Comparison of ENCODE assay signal across 8 cellular contexts in genomic region chr14:103121846-103122577, GRCh38. TPM values are rescaled to one million over a fixed set of nuclear protein-coding genes. Genes with fewer than 3 reads are reported as not detected.
DNase-seq lines count a peak whose midpoint lies in the region; ATAC-seq and TF ChIP-seq lines count a peak whose summit lies in the region.

No MANE protein-coding gene starts in this region.

- intact Hi-C loops in body of pancreas (cut with DNase I), result no loop called here
- intact Hi-C loops in left colon (cut with DNase I, micrococcal nuclease), result no loop called here

- TF ChIP-seq POLR2A in body of pancreas (IDR thresholded peaks at IDR 0.05) (peak in 2 of 3 donors; percentile 23 to 34), suprapubic skin (IDR thresholded peaks at IDR 0.05) (no peak)

- no peaks in the 10 kb centered on the region for H3K9me3 ChIP-seq in body of pancreas
- H3K9me3 ChIP-seq in suprapubic skin, result no peaks in the 10 kb centered on the region

- H3K4me3 ChIP-seq in body of pancreas (no peak overlapping the region), suprapubic skin (peak overlapping the region; percentile 76)

- TF ChIP-seq EP300 in suprapubic skin (IDR thresholded peaks at IDR 0.05), result no peak

- 14 to 36% methylated on average over 13 to 23 of the region's 23 CpGs for WGBS in body of pancreas, 2 donors
- 6% methylated on average over 21 of the region's 23 CpGs for WGBS in suprapubic skin

- TF ChIP-seq CTCF in body of pancreas (IDR thresholded peaks at IDR 0.05), result no peak
- no peak for TF ChIP-seq CTCF in suprapubic skin (IDR thresholded peaks at IDR 0.05)

- DNase-seq in HCEC 1CT, result peak; percentile 60
- peak; percentile 93 for DNase-seq in NCI-H345 treated with DMSO at 0.1 percent for 48 hours (lab: John Stamatoyannopoulos, UW; ENCODE audit: unreplicated experiment)
- peak; percentile 86 to 94 (median 93) for DNase-seq in body of pancreas
- peak; percentile 80 to 83 for DNase-seq in left colon
- DNase-seq in suprapubic skin (ENCODE audit: low spot score in 2 of 2), result peak; percentile 93 to 95
- DNase-seq in T-helper 9 cell, result no peak

- H3K27me3 ChIP-seq in body of pancreas (no peaks in the 10 kb centered on the region), suprapubic skin (peaks cover 10% of the 10 kb centered on the region)

- peak overlapping the region; percentile 71 to 93 (median 84) for H3K27ac ChIP-seq in body of pancreas
- H3K27ac ChIP-seq in suprapubic skin, result peak overlapping the region; percentile 95

- H3K4me1 ChIP-seq in body of pancreas (peaks cover 65% of the 10 kb centered on the region), suprapubic skin (peaks cover 86% of the 10 kb centered on the region)

- peak; percentile 68 for ATAC-seq in body of pancreas
- peak; percentile 46 for ATAC-seq in left colon
- ATAC-seq in GM18858 (IDR thresholded peaks at IDR 0.05; ENCODE audit: unreplicated experiment), result no peak
- ATAC-seq in GM18909 (IDR thresholded peaks at IDR 0.05; ENCODE audit: poor library complexity, unreplicated experiment), result no peak

- no peaks in the 10 kb centered on the region for H3K36me3 ChIP-seq in body of pancreas (replicated peaks in 1 of 2; ENCODE audit: insufficient read depth in 1 of 2, low read depth in 2 of 2)
- H3K36me3 ChIP-seq in suprapubic skin, result no peaks in the 10 kb centered on the region

RNA-seq across cellular contexts. Expression of gene TNFAIP2, which starts 1.2 kb away (rescaled TPM):
- 10 to 100 TPM; 22.1 to 75.5 TPM for total RNA-seq in body of pancreas
- total RNA-seq in left colon, result 10 to 100 TPM; 14.9 to 40.8 TPM
- 10 to 100 TPM; 11.9 to 23.3 (median 16.4) TPM for total RNA-seq in suprapubic skin

RNA-seq across cellular contexts. Expression of gene EXOC3L4, which starts 27.5 kb away (rescaled TPM):
- 1 to 10 TPM in 1 of 2 donors, under 1 TPM in 1; 0.66 to 1.8 TPM for total RNA-seq in body of pancreas
- total RNA-seq in left colon, result 10 to 100 TPM; 13.5 to 27.4 TPM
- total RNA-seq in suprapubic skin, result 1 to 10 TPM in 1 of 4 donors, not detected in 3; 1.5 TPM

RNA-seq across cellular contexts. Expression of gene LBHD2, which starts 38.0 kb away (rescaled TPM):
- total RNA-seq in body of pancreas (not detected), left colon (not detected), suprapubic skin (not detected)

Comparison
In these comparisons a context has a peak if more than half of its experiments do, and no peak if none do; other contexts are left out.
1. ATAC-seq: peak in body of pancreas (single experiment) and left colon (single experiment); none in GM18858 (single experiment) and GM18909 (single experiment).
2. POLR2A ChIP-seq: peak in body of pancreas (2 of 3); none in suprapubic skin (0 of 2).
3. RNA of gene EXOC3L4, which starts 27.5 kb away (total RNA-seq): 13.5 to 27.4 TPM in left colon; 0.66 to 1.8 TPM in body of pancreas and 1.5 TPM in suprapubic skin; every median in the first group is over 4 times any median in the second.